In the genomic region with DNA sequence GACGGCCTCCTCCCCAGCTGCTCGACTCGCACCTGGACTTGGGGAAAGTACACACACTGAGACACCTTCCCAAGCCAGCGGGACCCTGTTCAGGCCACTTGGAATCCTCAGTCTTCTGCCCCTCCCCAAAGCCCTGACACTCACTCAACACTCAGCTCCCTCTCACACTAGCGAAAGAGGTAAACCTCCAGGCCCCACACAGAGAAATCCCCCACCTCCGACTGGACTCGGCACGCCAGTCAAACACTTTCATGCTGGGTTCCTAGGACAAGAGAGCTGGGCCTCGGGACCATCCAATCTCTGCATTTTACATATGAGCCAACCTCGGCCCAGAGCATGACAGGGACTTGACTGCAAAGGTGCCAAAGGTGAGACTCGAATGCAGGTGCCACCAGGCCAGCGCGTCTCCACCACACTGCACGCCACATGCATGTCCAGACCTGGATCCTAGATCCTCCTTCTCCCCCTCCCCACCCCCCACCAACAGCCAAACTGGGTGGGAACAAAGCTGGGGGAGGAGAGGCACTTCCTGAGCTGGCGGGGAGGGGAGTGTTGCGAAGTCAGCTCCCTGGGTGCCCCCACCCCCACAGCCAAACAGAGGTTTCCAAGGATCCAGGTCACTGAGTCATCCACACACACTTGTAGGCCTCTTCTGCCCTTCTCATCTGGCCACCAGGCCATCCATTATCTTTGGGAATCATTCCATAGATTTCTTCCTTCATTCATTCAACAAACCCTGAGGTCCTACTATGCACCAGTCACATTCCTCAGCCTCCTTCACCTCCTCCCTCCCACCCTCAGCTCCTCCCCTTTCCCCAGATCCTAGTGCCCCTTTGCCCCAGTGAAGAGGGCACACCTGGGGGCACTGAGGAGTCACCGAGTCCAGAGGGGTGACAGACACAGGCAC, we compare ENCODE assay signal across 7 cellular contexts. TPM values are rescaled to one million over a fixed set of nuclear protein-coding genes. Genes with fewer than 3 reads are reported as not detected.
A peak's percentile ranks its signal among the peaks of the same experiment; 100 is the strongest.
DNase-seq lines count a peak whose midpoint lies in the region; ATAC-seq, FAIRE-seq and TF ChIP-seq lines count a peak whose summit lies in the region.

No MANE protein-coding gene starts in this region.

- peaks cover 1% of the 10 kb centered on the region for H3K27me3 ChIP-seq in bronchial epithelial cell (ENCODE audit: control insufficient read depth, insufficient read depth, low read length)

- DNase-seq in NB4 (ENCODE audit: low read depth) (peak; percentile 63), bronchial epithelial cell (ENCODE audit: low read depth) (peak; percentile 72), HFFc6 (no peak), AML-193 (lab: John Stamatoyannopoulos, UW) (no peak)
- DNase-seq in stimulated activated CD8-positive, alpha-beta memory T cell treated with anti-CD3 and anti-CD28 coated beads, Interleukin-4, amount 100 ng/mL, for 48 hours: peak; percentile 71

- H3K36me3 ChIP-seq in bronchial epithelial cell (ENCODE audit: control insufficient read depth, insufficient read depth, low read length): no peaks in the 10 kb centered on the region

- peaks cover 5% of the 10 kb centered on the region for H3K9me3 Mint-ChIP-seq in HFFc6

- H3K4me3 ChIP-seq in NB4 (ENCODE audit: low read depth, low read length) (no peak overlapping the region), bronchial epithelial cell (ENCODE audit: low read depth, low read length) (no peak overlapping the region)

- no peak for FAIRE-seq in bronchial epithelial cell (lab: Jason Lieb, UNC)

- no peaks in the 10 kb centered on the region for H3K36me3 Mint-ChIP-seq in HFFc6 (ENCODE audit: low read depth)

- no peak overlapping the region for H3K27ac Mint-ChIP-seq in HFFc6

- ATAC-seq in HG03457 (IDR thresholded peaks at IDR 0.05; ENCODE audit: unreplicated experiment): no peak

- H3K27me3 Mint-ChIP-seq in HFFc6 (ENCODE audit: insufficient read depth): peaks cover 60% of the 10 kb centered on the region

- H3K4me1 Mint-ChIP-seq in HFFc6 (ENCODE audit: low read depth): no peaks in the 10 kb centered on the region

- TF ChIP-seq POLR2A in GM18526 (IDR thresholded peaks at IDR 0.05; ENCODE audit: extremely low read depth, insufficient read length) (peak; percentile 23), NB4 (IDR thresholded peaks at IDR 0.05; ENCODE audit: extremely low read depth, insufficient read length) (no peak)

- TF ChIP-seq CTCF in NB4 (IDR thresholded peaks at IDR 0.05; ENCODE audit: low read depth, low read length) (no peak), bronchial epithelial cell (IDR thresholded peaks at IDR 0.05; ENCODE audit: insufficient read depth, low read length, severe bottlenecking) (no peak), HFFc6 (IDR thresholded peaks at IDR 0.05) (no peak)

- H3K4me3 Mint-ChIP-seq in HFFc6: no peak overlapping the region

RNA-seq across cellular contexts. Expression of a gene that starts 10.7 kb away (rescaled TPM):
- total RNA-seq in bronchial epithelial cell: not detected in 2 replicates
- total RNA-seq in HFFc6 (2021; fragmentation: NEBNext Ultra II Directional; extraction: Animal tissue kit (Norgen Biotek cat#: 25700)): not detected

Comparison
In these comparisons a context has a peak if more than half of its experiments do, and no peak if none do; other contexts are left out.
1. DNase-seq: peak in NB4 (single experiment), bronchial epithelial cell (single experiment) and stimulated activated CD8-positive, alpha-beta memory T cell treated with anti-CD3 and anti-CD28 coated beads, Interleukin-4, amount 100 ng/mL, for 48 hours (single experiment); none in HFFc6 (single experiment) and AML-193 (0 of 2).